8 cellular contexts compared by ENCODE assay signal in genomic region chr17:75525806-75526554, GRCh38. TPM values are rescaled to one million over a fixed set of nuclear protein-coding genes. Genes with fewer than 3 reads are reported as not detected.
DNase-seq lines count a peak whose midpoint lies in the region; TF ChIP-seq lines count a peak whose summit lies in the region.

No MANE protein-coding gene starts in this region.

- H3K4me3 Mint-ChIP-seq in T-helper 1 cell treated with Interleukin-12 subunit alpha and Interleukin-12 subunit beta and Interleukin-4 antibody, amounts not matched to agents 30 μg/mL and 1 μg/mL, for 36 hours: peak overlapping the region; percentile 67
- peak overlapping the region; percentile 77 to 85 (median 79) for H3K4me3 Mint-ChIP-seq in nephron

- peaks cover 7% of the 10 kb centered on the region for H3K36me3 Mint-ChIP-seq in T-helper 1 cell treated with Interleukin-12 subunit alpha and Interleukin-12 subunit beta and Interleukin-4 antibody, amounts not matched to agents 30 μg/mL and 1 μg/mL, for 36 hours (ENCODE audit: low read depth)
- peaks cover 18% of the 10 kb centered on the region for H3K36me3 Mint-ChIP-seq in nephron (ENCODE audit: low read depth)

- peaks cover 8% of the 10 kb centered on the region for H3K27me3 Mint-ChIP-seq in T-helper 1 cell treated with Interleukin-12 subunit alpha and Interleukin-12 subunit beta and Interleukin-4 antibody, amounts not matched to agents 30 μg/mL and 1 μg/mL, for 36 hours (ENCODE audit: low read depth)
- H3K27me3 Mint-ChIP-seq in nephron (ENCODE audit: low read depth): peaks cover 33% of the 10 kb centered on the region

- peaks cover 8% of the 10 kb centered on the region for H3K4me1 Mint-ChIP-seq in T-helper 1 cell treated with Interleukin-12 subunit alpha and Interleukin-12 subunit beta and Interleukin-4 antibody, amounts not matched to agents 30 μg/mL and 1 μg/mL, for 36 hours (ENCODE audit: low read depth)
- H3K4me1 Mint-ChIP-seq in nephron: no peaks in the 10 kb centered on the region

- H3K27ac ChIP-seq in MM.1S (ENCODE audit: low read length): no peak overlapping the region

- no peak overlapping the region for H3K27ac Mint-ChIP-seq in T-helper 1 cell treated with Interleukin-12 subunit alpha and Interleukin-12 subunit beta and Interleukin-4 antibody, amounts not matched to agents 30 μg/mL and 1 μg/mL, for 36 hours
- peak overlapping the region in 1 of 3 experiments; percentile 86 for H3K27ac Mint-ChIP-seq in nephron

- no peaks in the 10 kb centered on the region for H3K9me3 Mint-ChIP-seq in T-helper 1 cell treated with Interleukin-12 subunit alpha and Interleukin-12 subunit beta and Interleukin-4 antibody, amounts not matched to agents 30 μg/mL and 1 μg/mL, for 36 hours
- H3K9me3 Mint-ChIP-seq in nephron: no peaks in the 10 kb centered on the region

- peak overlapping the region; percentile 61 for H3K4me3 ChIP-seq in MM.1S (ENCODE audit: low read length)

- H3K27me3 ChIP-seq in MM.1S (replicated peaks; ENCODE audit: insufficient read depth, low read length): no peaks in the 10 kb centered on the region

- peaks cover 11% of the 10 kb centered on the region for H3K4me1 ChIP-seq in MM.1S (ENCODE audit: low read length)

- no peaks in the 10 kb centered on the region for H3K9me3 ChIP-seq in MM.1S (replicated peaks; ENCODE audit: insufficient read depth, low read length)

- H4K20me1 ChIP-seq in MM.1S (ENCODE audit: insufficient read depth, low read length): no peaks in the 10 kb centered on the region

- no peaks in the 10 kb centered on the region for H3K36me3 ChIP-seq in MM.1S (replicated peaks; ENCODE audit: insufficient read depth, low read length)

- no peaks in the 10 kb centered on the region for H3K9me2 ChIP-seq in MM.1S (replicated peaks; ENCODE audit: insufficient read depth, low read length)

- H3K79me2 ChIP-seq in MM.1S (ENCODE audit: low read length): no peaks in the 10 kb centered on the region

- 0 out of 2 replicates have a peak, but pooled peaks cover 3% of the 10 kb centered on the region for H3F3A ChIP-seq in MM.1S (ENCODE audit: insufficient read depth, low read length)

- TF ChIP-seq CTCF in MM.1S (IDR thresholded peaks at IDR 0.05; ENCODE audit: low read length) (no peak), nephron (IDR thresholded peaks at IDR 0.05; ENCODE audit: unreplicated experiment in 3 of 3) (no peak)

- peak overlapping the region; percentile 57 for H2AFZ ChIP-seq in MM.1S (ENCODE audit: low read length)

- DNase-seq in T-helper 1 cell: no peak
- no peak for DNase-seq in MM.1S
- DNase-seq in ecto neural progenitor cell (ENCODE audit: low spot score): peak; percentile 89
- DNase-seq in SK-N-DZ (ENCODE audit: low spot score): no peak
- no peak for DNase-seq in NCI-H446 treated with DMSO at 0.1 percent for 48 hours (lab: John Stamatoyannopoulos, UW)
- DNase-seq in DMS153 treated with DMSO at 0.1 percent for 48 hours (lab: John Stamatoyannopoulos, UW; ENCODE audit: unreplicated experiment): no peak

- peak overlapping the region; percentile 26; the same call in 1 of the 2 replicates for H3K9ac ChIP-seq in MM.1S (ENCODE audit: low read length)

- peak overlapping the region; percentile 83 for H3K4me2 ChIP-seq in MM.1S (ENCODE audit: low read depth, low read length)

RNA-seq across cellular contexts. Expression of gene LLGL2, which starts 0.5 kb away (rescaled TPM):
- polyA plus RNA-seq in SK-N-DZ (2014; cell fraction: cytosol; rRNA removed): 1.3 and 1.7 TPM in 2 replicates
- 1.1 and 1.7 TPM in 2 replicates for polyA plus RNA-seq in SK-N-DZ (2014; cell fraction: nucleus; rRNA removed)

RNA-seq across cellular contexts. Expression of gene TSEN54, which starts 9.7 kb away (rescaled TPM):
- 77.8 and 95.2 TPM in 2 replicates for polyA plus RNA-seq in SK-N-DZ (2014; cell fraction: cytosol; rRNA removed)
- 174 and 182 TPM in 2 replicates for polyA plus RNA-seq in SK-N-DZ (2014; cell fraction: nucleus; rRNA removed)

RNA-seq across cellular contexts. Expression of gene CASKIN2, which starts 10.6 kb away (rescaled TPM):
- polyA plus RNA-seq in SK-N-DZ (2014; cell fraction: cytosol; rRNA removed): 7.2 and 9.4 TPM in 2 replicates
- 13.8 and 46.4 TPM in 2 replicates for polyA plus RNA-seq in SK-N-DZ (2014; cell fraction: nucleus; rRNA removed)
